1 cellular context compared by ENCODE assay signal in the genomic region with DNA sequence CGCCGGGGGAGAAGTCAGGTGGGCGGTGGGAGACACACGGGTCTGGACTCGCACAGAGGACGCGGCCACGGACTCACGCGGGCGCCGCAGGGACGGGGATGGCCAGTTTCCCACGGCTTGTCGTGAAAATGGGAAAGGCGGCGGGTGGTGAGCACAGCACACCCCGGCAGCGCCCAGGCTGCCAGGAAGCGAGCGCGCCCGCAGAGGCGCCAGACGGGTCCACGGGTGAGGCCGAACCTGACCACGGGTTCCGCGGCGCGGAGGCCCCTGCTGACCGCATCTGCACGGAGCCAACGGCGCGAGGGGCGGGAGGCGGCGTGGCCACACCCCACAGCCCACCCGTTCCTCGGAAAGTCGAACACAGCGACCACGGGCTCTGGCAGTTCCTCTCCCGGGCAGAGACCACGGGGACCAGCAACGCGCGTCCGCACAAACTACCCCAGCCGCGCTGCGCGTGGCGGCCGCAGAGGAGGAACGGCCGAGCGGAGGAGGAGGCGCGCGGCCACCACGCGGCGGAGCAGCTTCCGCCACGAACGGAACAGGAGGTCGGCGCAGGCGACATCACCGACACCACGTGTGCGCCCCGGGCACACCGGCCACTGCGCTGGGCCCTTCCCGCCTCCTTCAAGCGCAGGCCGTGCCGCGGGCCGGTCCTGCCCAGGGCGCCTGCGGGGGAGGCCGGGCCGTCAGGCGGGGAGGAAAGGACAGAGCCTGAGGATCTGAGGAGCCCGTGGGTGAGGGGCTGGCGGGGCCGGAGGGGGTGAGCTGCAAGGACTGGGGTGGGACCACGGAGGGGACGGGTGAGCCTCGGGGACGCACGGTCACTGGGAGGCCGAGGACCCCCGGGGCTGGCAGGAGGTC.
TF ChIP-seq lines count a peak whose summit lies in the region.

No MANE protein-coding gene starts in this region.

TF ChIP-seq in GM12878, 131 proteins besides CTCF, POLR2A, EP300 and RAD21 (continues in another document):
- TF ChIP-seq LARP7 (IDR thresholded peaks at IDR 0.05) (0 out of 2 replicates have a peak, but pooled peaks have one; percentile 54), GATAD2B (conservative IDR thresholded peaks at IDR 0.05; ENCODE audit: low read depth) (peak; percentile 67; the same call in 1 of the 2 replicates), IKZF1 (conservative IDR thresholded peaks at IDR 0.05) (no peak; the same call in 1 of the 2 replicates), IKZF2 (IDR thresholded peaks at IDR 0.05) (no peak), CEBPB (IDR thresholded peaks at IDR 0.05; ENCODE audit: borderline replicate concordance in 1 of 2, low read depth in 2 of 2, low read length in 2 of 2) (no peak), RB1 (IDR thresholded peaks at IDR 0.05; ENCODE audit: borderline replicate concordance) (0 out of 2 replicates have a peak, but pooled peaks have one; percentile 31), ATF7 (IDR thresholded peaks at IDR 0.05; ENCODE audit: low read depth) (no peak), MXI1 (IDR thresholded peaks at IDR 0.05; ENCODE audit: low read depth, low read length) (peak; percentile 81), NR2F1 (conservative IDR thresholded peaks at IDR 0.05) (0 out of 2 replicates have a peak, but pooled peaks have one; percentile 28), SIN3A (IDR thresholded peaks at IDR 0.05; ENCODE audit: low read depth, low read length) (no peak), CBFB (IDR thresholded peaks at IDR 0.05; ENCODE audit: low read depth) (no peak), BHLHE40 (IDR thresholded peaks at IDR 0.05; ENCODE audit: borderline replicate concordance in 1 of 2, low read depth in 2 of 2, low read length in 1 of 2) (peak in 1 of 2 experiments; percentile 64; a peak in 1 of 4 replicates), CREB1 (IDR thresholded peaks at IDR 0.05; ENCODE audit: low read depth) (no peak), NR2C1 (IDR thresholded peaks at IDR 0.05) (no peak), MYC (IDR thresholded peaks at IDR 0.05; ENCODE audit: insufficient read depth, insufficient read length, insufficient replicate concordance, low read length, severe bottlenecking) (peak; percentile 74), SMARCA5 (IDR thresholded peaks at IDR 0.05) (no peak), MTA2 (IDR thresholded peaks at IDR 0.05; ENCODE audit: low read depth) (no peak), PAX8 (IDR thresholded peaks at IDR 0.05) (no peak), BCL11A (IDR thresholded peaks at IDR 0.05; ENCODE audit: low read depth, low read length) (no peak), KDM1A (IDR thresholded peaks at IDR 0.05; ENCODE audit: borderline replicate concordance) (no peak), STAT3 (IDR thresholded peaks at IDR 0.05; ENCODE audit: low read depth, low read length) (no peak), SRF (IDR thresholded peaks at IDR 0.05; ENCODE audit: low read depth in 2 of 2, low read length in 2 of 2) (no peak), NR2C2 (IDR thresholded peaks at IDR 0.05; ENCODE audit: borderline replicate concordance, control insufficient read depth, insufficient read length, low read depth) (no peak), YY1 (IDR thresholded peaks at IDR 0.05; ENCODE audit: low read depth, low read length) (no peak), ZNF274 (IDR thresholded peaks at IDR 0.05; ENCODE audit: insufficient read depth, insufficient read length) (no peak), EGR1 (IDR thresholded peaks at IDR 0.05; ENCODE audit: borderline replicate concordance in 1 of 2, low read depth in 2 of 2, low read length in 2 of 2) (peak in 1 of 2 experiments; percentile 10; a peak in 1 of 3 replicates), RUNX3 (IDR thresholded peaks at IDR 0.05; ENCODE audit: low read length) (peak; percentile 25; the same call in 1 of the 2 replicates), HDAC6 (IDR thresholded peaks at IDR 0.05; ENCODE audit: unreplicated experiment) (peak; percentile 84)
- TF ChIP-seq, protein P1, sequence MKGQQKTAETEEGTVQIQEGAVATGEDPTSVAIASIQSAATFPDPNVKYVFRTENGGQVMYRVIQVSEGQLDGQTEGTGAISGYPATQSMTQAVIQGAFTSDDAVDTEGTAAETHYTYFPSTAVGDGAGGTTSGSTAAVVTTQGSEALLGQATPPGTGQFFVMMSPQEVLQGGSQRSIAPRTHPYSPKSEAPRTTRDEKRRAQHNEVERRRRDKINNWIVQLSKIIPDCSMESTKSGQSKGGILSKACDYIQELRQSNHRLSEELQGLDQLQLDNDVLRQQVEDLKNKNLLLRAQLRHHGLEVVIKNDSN (IDR thresholded peaks at IDR 0.05; ENCODE audit: borderline replicate concordance, extremely low read length, insufficient read depth, low read depth, low read length) = peak; percentile 63
- TF ChIP-seq, protein P2, sequence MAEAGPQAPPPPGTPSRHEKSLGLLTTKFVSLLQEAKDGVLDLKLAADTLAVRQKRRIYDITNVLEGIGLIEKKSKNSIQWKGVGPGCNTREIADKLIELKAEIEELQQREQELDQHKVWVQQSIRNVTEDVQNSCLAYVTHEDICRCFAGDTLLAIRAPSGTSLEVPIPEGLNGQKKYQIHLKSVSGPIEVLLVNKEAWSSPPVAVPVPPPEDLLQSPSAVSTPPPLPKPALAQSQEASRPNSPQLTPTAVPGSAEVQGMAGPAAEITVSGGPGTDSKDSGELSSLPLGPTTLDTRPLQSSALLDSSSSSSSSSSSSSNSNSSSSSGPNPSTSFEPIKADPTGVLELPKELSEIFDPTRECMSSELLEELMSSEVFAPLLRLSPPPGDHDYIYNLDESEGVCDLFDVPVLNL (IDR thresholded peaks at IDR 0.05; ENCODE audit: low read depth, low read length) = no peak
- TF ChIP-seq, protein P3, sequence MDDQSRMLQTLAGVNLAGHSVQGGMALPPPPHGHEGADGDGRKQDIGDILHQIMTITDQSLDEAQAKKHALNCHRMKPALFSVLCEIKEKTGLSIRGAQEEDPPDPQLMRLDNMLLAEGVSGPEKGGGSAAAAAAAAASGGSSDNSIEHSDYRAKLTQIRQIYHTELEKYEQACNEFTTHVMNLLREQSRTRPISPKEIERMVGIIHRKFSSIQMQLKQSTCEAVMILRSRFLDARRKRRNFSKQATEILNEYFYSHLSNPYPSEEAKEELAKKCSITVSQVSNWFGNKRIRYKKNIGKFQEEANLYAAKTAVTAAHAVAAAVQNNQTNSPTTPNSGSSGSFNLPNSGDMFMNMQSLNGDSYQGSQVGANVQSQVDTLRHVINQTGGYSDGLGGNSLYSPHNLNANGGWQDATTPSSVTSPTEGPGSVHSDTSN (IDR thresholded peaks at IDR 0.05; ENCODE audit: insufficient replicate concordance, low read depth, low read length) = no peak
- TF ChIP-seq, protein P4, sequence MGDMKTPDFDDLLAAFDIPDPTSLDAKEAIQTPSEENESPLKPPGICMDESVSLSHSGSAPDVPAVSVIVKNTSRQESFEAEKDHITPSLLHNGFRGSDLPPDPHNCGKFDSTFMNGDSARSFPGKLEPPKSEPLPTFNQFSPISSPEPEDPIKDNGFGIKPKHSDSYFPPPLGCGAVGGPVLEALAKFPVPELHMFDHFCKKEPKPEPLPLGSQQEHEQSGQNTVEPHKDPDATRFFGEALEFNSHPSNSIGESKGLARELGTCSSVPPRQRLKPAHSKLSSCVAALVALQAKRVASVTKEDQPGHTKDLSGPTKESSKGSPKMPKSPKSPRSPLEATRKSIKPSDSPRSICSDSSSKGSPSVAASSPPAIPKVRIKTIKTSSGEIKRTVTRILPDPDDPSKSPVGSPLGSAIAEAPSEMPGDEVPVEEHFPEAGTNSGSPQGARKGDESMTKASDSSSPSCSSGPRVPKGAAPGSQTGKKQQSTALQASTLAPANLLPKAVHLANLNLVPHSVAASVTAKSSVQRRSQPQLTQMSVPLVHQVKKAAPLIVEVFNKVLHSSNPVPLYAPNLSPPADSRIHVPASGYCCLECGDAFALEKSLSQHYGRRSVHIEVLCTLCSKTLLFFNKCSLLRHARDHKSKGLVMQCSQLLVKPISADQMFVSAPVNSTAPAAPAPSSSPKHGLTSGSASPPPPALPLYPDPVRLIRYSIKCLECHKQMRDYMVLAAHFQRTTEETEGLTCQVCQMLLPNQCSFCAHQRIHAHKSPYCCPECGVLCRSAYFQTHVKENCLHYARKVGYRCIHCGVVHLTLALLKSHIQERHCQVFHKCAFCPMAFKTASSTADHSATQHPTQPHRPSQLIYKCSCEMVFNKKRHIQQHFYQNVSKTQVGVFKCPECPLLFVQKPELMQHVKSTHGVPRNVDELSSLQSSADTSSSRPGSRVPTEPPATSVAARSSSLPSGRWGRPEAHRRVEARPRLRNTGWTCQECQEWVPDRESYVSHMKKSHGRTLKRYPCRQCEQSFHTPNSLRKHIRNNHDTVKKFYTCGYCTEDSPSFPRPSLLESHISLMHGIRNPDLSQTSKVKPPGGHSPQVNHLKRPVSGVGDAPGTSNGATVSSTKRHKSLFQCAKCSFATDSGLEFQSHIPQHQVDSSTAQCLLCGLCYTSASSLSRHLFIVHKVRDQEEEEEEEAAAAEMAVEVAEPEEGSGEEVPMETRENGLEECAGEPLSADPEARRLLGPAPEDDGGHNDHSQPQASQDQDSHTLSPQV (IDR thresholded peaks at IDR 0.05) = 0 out of 2 replicates have a peak, but pooled peaks have one; percentile 6
- TF ChIP-seq, protein P5, sequence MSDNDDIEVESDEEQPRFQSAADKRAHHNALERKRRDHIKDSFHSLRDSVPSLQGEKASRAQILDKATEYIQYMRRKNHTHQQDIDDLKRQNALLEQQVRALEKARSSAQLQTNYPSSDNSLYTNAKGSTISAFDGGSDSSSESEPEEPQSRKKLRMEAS (IDR thresholded peaks at IDR 0.05; ENCODE audit: low read depth, low read length) = peak; percentile 85
- TF ChIP-seq, protein P6, sequence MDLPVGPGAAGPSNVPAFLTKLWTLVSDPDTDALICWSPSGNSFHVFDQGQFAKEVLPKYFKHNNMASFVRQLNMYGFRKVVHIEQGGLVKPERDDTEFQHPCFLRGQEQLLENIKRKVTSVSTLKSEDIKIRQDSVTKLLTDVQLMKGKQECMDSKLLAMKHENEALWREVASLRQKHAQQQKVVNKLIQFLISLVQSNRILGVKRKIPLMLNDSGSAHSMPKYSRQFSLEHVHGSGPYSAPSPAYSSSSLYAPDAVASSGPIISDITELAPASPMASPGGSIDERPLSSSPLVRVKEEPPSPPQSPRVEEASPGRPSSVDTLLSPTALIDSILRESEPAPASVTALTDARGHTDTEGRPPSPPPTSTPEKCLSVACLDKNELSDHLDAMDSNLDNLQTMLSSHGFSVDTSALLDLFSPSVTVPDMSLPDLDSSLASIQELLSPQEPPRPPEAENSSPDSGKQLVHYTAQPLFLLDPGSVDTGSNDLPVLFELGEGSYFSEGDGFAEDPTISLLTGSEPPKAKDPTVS (IDR thresholded peaks at IDR 0.05; ENCODE audit: low read depth, low read length) = no peak
- TF ChIP-seq, protein P7, sequence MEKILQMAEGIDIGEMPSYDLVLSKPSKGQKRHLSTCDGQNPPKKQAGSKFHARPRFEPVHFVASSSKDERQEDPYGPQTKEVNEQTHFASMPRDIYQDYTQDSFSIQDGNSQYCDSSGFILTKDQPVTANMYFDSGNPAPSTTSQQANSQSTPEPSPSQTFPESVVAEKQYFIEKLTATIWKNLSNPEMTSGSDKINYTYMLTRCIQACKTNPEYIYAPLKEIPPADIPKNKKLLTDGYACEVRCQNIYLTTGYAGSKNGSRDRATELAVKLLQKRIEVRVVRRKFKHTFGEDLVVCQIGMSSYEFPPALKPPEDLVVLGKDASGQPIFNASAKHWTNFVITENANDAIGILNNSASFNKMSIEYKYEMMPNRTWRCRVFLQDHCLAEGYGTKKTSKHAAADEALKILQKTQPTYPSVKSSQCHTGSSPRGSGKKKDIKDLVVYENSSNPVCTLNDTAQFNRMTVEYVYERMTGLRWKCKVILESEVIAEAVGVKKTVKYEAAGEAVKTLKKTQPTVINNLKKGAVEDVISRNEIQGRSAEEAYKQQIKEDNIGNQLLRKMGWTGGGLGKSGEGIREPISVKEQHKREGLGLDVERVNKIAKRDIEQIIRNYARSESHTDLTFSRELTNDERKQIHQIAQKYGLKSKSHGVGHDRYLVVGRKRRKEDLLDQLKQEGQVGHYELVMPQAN (conservative IDR thresholded peaks at IDR 0.05) = peak; percentile 35; the same call in 1 of the 2 replicates
- TF ChIP-seq, protein P8, sequence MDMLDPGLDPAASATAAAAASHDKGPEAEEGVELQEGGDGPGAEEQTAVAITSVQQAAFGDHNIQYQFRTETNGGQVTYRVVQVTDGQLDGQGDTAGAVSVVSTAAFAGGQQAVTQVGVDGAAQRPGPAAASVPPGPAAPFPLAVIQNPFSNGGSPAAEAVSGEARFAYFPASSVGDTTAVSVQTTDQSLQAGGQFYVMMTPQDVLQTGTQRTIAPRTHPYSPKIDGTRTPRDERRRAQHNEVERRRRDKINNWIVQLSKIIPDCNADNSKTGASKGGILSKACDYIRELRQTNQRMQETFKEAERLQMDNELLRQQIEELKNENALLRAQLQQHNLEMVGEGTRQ (IDR thresholded peaks at IDR 0.05; ENCODE audit: borderline replicate concordance, low read depth, low read length) = peak; percentile 4
- TF ChIP-seq, protein P9, sequence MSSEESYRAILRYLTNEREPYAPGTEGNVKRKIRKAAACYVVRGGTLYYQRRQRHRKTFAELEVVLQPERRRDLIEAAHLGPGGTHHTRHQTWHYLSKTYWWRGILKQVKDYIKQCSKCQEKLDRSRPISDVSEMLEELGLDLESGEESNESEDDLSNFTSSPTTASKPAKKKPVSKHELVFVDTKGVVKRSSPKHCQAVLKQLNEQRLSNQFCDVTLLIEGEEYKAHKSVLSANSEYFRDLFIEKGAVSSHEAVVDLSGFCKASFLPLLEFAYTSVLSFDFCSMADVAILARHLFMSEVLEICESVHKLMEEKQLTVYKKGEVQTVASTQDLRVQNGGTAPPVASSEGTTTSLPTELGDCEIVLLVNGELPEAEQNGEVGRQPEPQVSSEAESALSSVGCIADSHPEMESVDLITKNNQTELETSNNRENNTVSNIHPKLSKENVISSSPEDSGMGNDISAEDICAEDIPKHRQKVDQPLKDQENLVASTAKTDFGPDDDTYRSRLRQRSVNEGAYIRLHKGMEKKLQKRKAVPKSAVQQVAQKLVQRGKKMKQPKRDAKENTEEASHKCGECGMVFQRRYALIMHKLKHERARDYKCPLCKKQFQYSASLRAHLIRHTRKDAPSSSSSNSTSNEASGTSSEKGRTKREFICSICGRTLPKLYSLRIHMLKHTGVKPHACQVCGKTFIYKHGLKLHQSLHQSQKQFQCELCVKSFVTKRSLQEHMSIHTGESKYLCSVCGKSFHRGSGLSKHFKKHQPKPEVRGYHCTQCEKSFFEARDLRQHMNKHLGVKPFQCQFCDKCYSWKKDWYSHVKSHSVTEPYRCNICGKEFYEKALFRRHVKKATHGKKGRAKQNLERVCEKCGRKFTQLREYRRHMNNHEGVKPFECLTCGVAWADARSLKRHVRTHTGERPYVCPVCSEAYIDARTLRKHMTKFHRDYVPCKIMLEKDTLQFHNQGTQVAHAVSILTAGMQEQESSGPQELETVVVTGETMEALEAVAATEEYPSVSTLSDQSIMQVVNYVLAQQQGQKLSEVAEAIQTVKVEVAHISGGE (CRISPR knock-in tag; IDR thresholded peaks at IDR 0.05) = no peak
